Comparison of ENCODE assay signal across 21 cellular contexts in genomic region chr12:115335594-115335993, GRCh38.
DNase-seq lines count a peak whose midpoint lies in the region; ATAC-seq, FAIRE-seq and TF ChIP-seq lines count a peak whose summit lies in the region.
"Had no signal": no experiment of that assay in that cellular context is flagged by ENCODE, and none has a peak within 500 bp of the region (broad histone marks: within the 10 kb centered on the region; RNA-seq: fewer than 3 reads in every experiment).

No MANE protein-coding gene starts in this region.

- no TSS peak for BruUV-seq in IMR-90 (replicated peaks; lab: Mats Ljungman, UMichigan)

- DNase-seq in IMR-90 (no peak), hepatocyte (ENCODE audit: low spot score) (no peak), RCC 7860 (ENCODE audit: low spot score) (no peak)
- DNase-seq in stimulated activated naive CD8-positive, alpha-beta T cell treated with anti-CD3 and anti-CD28 coated beads, Interleukin-15, Interleukin-2, amounts not matched to agents 100 U/mL and 50 U/mL, for 24 hours: no peak
- DNase-seq: Caco-2; CD4-positive, CD25-positive, alpha-beta regulatory T cell; DMS53; Kasumi-1; MM.1S; NCI-H1092 treated with DMSO at 0.1 percent for 48 hours; NCI-H1694 treated with DMSO at 0.1 percent for 48 hours; NCI-H2107; NCI-H226; NCI-H524 treated with DMSO at 0.1 percent for 48 hours had no signal

- TF ChIP-seq POLR2A in IMR-90 (IDR thresholded peaks at IDR 0.05; ENCODE audit: low read depth, low read length): no peak

- H3K27me3 ChIP-seq in IMR-90 (ENCODE audit: control insufficient read depth, insufficient read depth, low read length): no peaks in the 10 kb centered on the region
- H3K27me3 ChIP-seq in hepatocyte: no peaks in the 10 kb centered on the region
- no peaks in the 10 kb centered on the region for H3K27me3 ChIP-seq in subcutaneous abdominal adipose tissue (ENCODE audit: control insufficient read depth in 5 of 5, insufficient read depth in 4 of 5, low read length in 5 of 5)

- peaks cover 12% of the 10 kb centered on the region for H3K9me1 ChIP-seq in IMR-90 (ENCODE audit: insufficient read depth, low read length)

- no peak overlapping the region for H4K91ac ChIP-seq in IMR-90 (ENCODE audit: insufficient read depth, low read depth, low read length)

- no peak overlapping the region for H3K4ac ChIP-seq in IMR-90 (ENCODE audit: low read depth, low read length)

- no peak for TF ChIP-seq RAD21 in IMR-90 (IDR thresholded peaks at IDR 0.05; ENCODE audit: low read length)

- intact Hi-C loops in IMR-90 (cut with micrococcal nuclease): no loop called here

- H2AK9ac ChIP-seq in IMR-90 (replicated peaks; ENCODE audit: low read depth, low read length, poor library complexity): no peak overlapping the region

- FAIRE-seq in RCC 7860 (lab: Jason Lieb, UNC): no peak
- FAIRE-seq: G401.6, GM12878, GM18507 had no signal

- no peak overlapping the region for H3K14ac ChIP-seq in IMR-90 (replicated peaks; ENCODE audit: low read depth, low read length)

- CTCF ChIA-PET in IMR-90 (lab: Yijun Ruan, JAX): no interaction called here

- no peak for TF ChIP-seq CTCF in IMR-90 (conservative IDR thresholded peaks at IDR 0.05; ENCODE audit: low read depth, low read length)
- TF ChIP-seq CTCF in hepatocyte (IDR thresholded peaks at IDR 0.05; ENCODE audit: poor library complexity): no peak

- H2BK120ac ChIP-seq in IMR-90 (ENCODE audit: low read depth, low read length): peak overlapping the region; percentile 44; the same call in 1 of the 2 replicates

- H4K5ac ChIP-seq in IMR-90 (ENCODE audit: low read depth, low read length): no peak overlapping the region

- H2BK5ac ChIP-seq in IMR-90 (ENCODE audit: low read depth, low read length, poor library complexity, severe bottlenecking): no peak overlapping the region

- in situ Hi-C loops in IMR-90 (cut with MboI; ENCODE audit: low sequenced_read_pairs): loop anchor here (25.0 kb wide), 1 partner anchor 923 kb away; the partner anchor contains the start of gene TBX5

- H3K27ac ChIP-seq in IMR-90 (ENCODE audit: insufficient read depth, low read length): no peak overlapping the region
- H3K27ac ChIP-seq in hepatocyte: peak overlapping the region; percentile 13
- peak overlapping the region; percentile 76 for H3K27ac ChIP-seq in subcutaneous abdominal adipose tissue (ENCODE audit: low read depth, low read length)

- H3K9me3 ChIP-seq in IMR-90 (ENCODE audit: control insufficient read depth, insufficient read depth, low read length) (no peaks in the 10 kb centered on the region), hepatocyte (ENCODE audit: low read depth) (no peaks in the 10 kb centered on the region), subcutaneous abdominal adipose tissue (ENCODE audit: control insufficient read depth in 5 of 5, low read length in 5 of 5) (no peaks in the 10 kb centered on the region)
- H3K9me3 ChIP-seq: Caco-2 had no signal

- dilution Hi-C loops in IMR-90 (cut with HindIII; ENCODE audit: low sequenced_read_pairs, unreplicated experiment): no loop called here

- H3K4me1 ChIP-seq in IMR-90 (ENCODE audit: control insufficient read depth, insufficient read depth, low read length) (peaks cover 8% of the 10 kb centered on the region), hepatocyte (ENCODE audit: insufficient read depth) (peaks cover 13% of the 10 kb centered on the region), subcutaneous abdominal adipose tissue (ENCODE audit: control insufficient read depth in 5 of 5, insufficient read depth in 5 of 5, low read length in 5 of 5) (peaks cover 20 to 61% (median 45%) of the 10 kb centered on the region in 5 donors)
- H3K4me1 ChIP-seq: Caco-2 had no signal

- peak overlapping the region; percentile 44; the same call in 1 of the 2 replicates for H2BK20ac ChIP-seq in IMR-90 (ENCODE audit: low read depth, low read length)

- H3K56ac ChIP-seq in IMR-90 (ENCODE audit: extremely low read depth, insufficient read depth, low read length): no peak overlapping the region

- no peaks in the 10 kb centered on the region for H3K79me2 ChIP-seq in hepatocyte

- H2AFZ ChIP-seq in IMR-90 (replicated peaks; ENCODE audit: low read length, poor library complexity) (no peak overlapping the region), hepatocyte (no peak overlapping the region)

- ATAC-seq in IMR-90 (ENCODE audit: low read depth): no peak
- peak; percentile 53 for ATAC-seq in esophagus mucosa
- no peak for ATAC-seq in GM21515 (IDR thresholded peaks at IDR 0.05; ENCODE audit: unreplicated experiment)
- ATAC-seq in stimulated activated naive CD8-positive, alpha-beta T cell treated with anti-CD3 and anti-CD28 coated beads, Interleukin-15, Interleukin-2, amounts not matched to agents 100 U/mL and 50 U/mL, for 24 hours: no peak
- ATAC-seq: GM12878, HCT116 had no signal

- no peak overlapping the region for H3K18ac ChIP-seq in IMR-90 (ENCODE audit: low read depth, low read length)

- H2BK15ac ChIP-seq in IMR-90 (ENCODE audit: low read depth, low read length): no peak overlapping the region

- no peak overlapping the region for H4K8ac ChIP-seq in IMR-90 (ENCODE audit: low read depth in 2 of 2, low read length in 2 of 2)

- peaks cover 0 to 7% of the 10 kb centered on the region in 2 experiments; a peak in 2 of 4 replicates for H3K79me1 ChIP-seq in IMR-90 (ENCODE audit: low read depth in 1 of 2, low read length in 2 of 2)

- H4K20me1 ChIP-seq in IMR-90 (ENCODE audit: insufficient read depth, low read length) (no peaks in the 10 kb centered on the region), hepatocyte (ENCODE audit: insufficient read depth, poor library complexity, severe bottlenecking) (no peaks in the 10 kb centered on the region)

- WGBS in IMR-90 (ENCODE audit: extremely low coverage in 2 of 2, insufficient read length in 1 of 2), 2 experiments: 89% methylated on average over 5 of the region's 9 CpGs; no CpG with 5 or more reads in 1 of the 2 experiments
- WGBS in hepatocyte (ENCODE audit: low lambda C conversion rate, missing lambda C conversion rate): 77% methylated on average over 9 of the region's 9 CpGs

- H2AK5ac ChIP-seq in IMR-90 (ENCODE audit: low read depth, low read length): peak overlapping the region; percentile 21; the same call in 1 of the 2 replicates

- H3K9ac ChIP-seq in IMR-90 (ENCODE audit: low read depth, low read length) (no peak overlapping the region), subcutaneous abdominal adipose tissue (ENCODE audit: low read length in 5 of 5) (peak overlapping the region in 1 of 5 donors; percentile 11)

- POLR2A ChIA-PET in IMR-90 (lab: Charles Lee; ENCODE audit: unreplicated experiment): no interaction called here

- no peaks in the 10 kb centered on the region for H3K9me2 ChIP-seq in hepatocyte (replicated peaks; ENCODE audit: insufficient read depth)

- H3K36me3 ChIP-seq in IMR-90 (ENCODE audit: control insufficient read depth, insufficient read depth, low read length): no peaks in the 10 kb centered on the region
- no peaks in the 10 kb centered on the region for H3K36me3 ChIP-seq in hepatocyte (replicated peaks; ENCODE audit: insufficient read depth, low read depth)
- no peaks in the 10 kb centered on the region for H3K36me3 ChIP-seq in subcutaneous abdominal adipose tissue (ENCODE audit: control insufficient read depth in 5 of 5, insufficient read depth in 5 of 5, low read length in 5 of 5)

- no peak overlapping the region for H3K23ac ChIP-seq in IMR-90 (ENCODE audit: low read depth, low read length)

- H3K4me2 ChIP-seq in IMR-90 (ENCODE audit: low read depth, low read length) (no peak overlapping the region), hepatocyte (no peak overlapping the region)

- H3K4me3 ChIP-seq in IMR-90 (ENCODE audit: insufficient read depth, low read depth, low read length): no peak overlapping the region
- H3K4me3 ChIP-seq in hepatocyte: no peak overlapping the region
- H3K4me3 ChIP-seq in subcutaneous abdominal adipose tissue (ENCODE audit: low read depth in 1 of 5, low read length in 5 of 5): peak overlapping the region; percentile 16 to 41 (median 37)
- H3K4me3 ChIP-seq: GM12878 had no signal

TF ChIP-seq in IMR-90, 13 proteins besides CTCF, POLR2A, EP300 and RAD21:
- TF ChIP-seq CHD1 (IDR thresholded peaks at IDR 0.05; ENCODE audit: low read depth, low read length) (no peak), BHLHE40 (IDR thresholded peaks at IDR 0.05; ENCODE audit: low read depth, low read length) (no peak), ELK1 (IDR thresholded peaks at IDR 0.05; ENCODE audit: borderline replicate concordance, low read depth, low read length) (no peak), SMC3 (IDR thresholded peaks at IDR 0.05; ENCODE audit: low read depth, low read length) (no peak), FOS (IDR thresholded peaks at IDR 0.05; ENCODE audit: low read depth, low read length) (no peak), CEBPB (IDR thresholded peaks at IDR 0.05; ENCODE audit: low read depth, low read length) (no peak), RFX5 (IDR thresholded peaks at IDR 0.05; ENCODE audit: low read depth, low read length) (no peak), MAZ (IDR thresholded peaks at IDR 0.05; ENCODE audit: borderline replicate concordance, low read depth, low read length) (no peak), MXI1 (IDR thresholded peaks at IDR 0.05; ENCODE audit: borderline replicate concordance, low read depth, low read length) (no peak), RCOR1 (IDR thresholded peaks at IDR 0.05; ENCODE audit: insufficient replicate concordance, low read length) (no peak), USF2 (IDR thresholded peaks at IDR 0.05; ENCODE audit: low read depth, low read length) (no peak), MAFK (IDR thresholded peaks at IDR 0.05; ENCODE audit: low read depth, low read length) (no peak), NFE2L2 (IDR thresholded peaks at IDR 0.05; ENCODE audit: low read depth, low read length) (no peak)
TF ChIP-seq in IMR-90: peak in this region for 0.

Comparison
In these comparisons a context has a peak if more than half of its experiments do, and no peak if none do; other contexts are left out.
1. H3K4me3 ChIP-seq: peak in subcutaneous abdominal adipose tissue (5 of 5); none in IMR-90 (single experiment) and hepatocyte (single experiment).